Comparison of ENCODE assay signal across 14 cellular contexts in the genomic region with DNA sequence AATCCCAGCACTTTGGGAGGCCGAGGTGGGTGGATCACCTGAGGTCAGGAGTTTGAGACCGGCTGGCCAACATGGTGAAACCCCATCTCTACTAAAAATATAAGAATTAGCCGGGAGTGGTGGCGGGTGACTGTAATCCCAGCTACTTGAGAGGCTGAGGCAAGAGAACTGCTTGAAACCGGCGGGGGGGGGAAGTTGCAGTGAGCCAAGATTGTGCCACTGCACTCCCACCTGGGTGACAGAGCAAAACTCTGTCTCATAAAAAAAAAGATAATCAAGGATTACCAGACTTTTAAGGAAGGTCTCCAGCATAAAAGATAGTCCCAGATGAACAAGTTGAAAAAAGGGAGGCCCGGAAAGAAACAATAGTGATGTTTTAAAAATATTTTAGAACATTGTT. TPM values are rescaled to one million over a fixed set of nuclear protein-coding genes. Genes with fewer than 3 reads are reported as not detected.
"Had no signal": no experiment of that assay in that cellular context is flagged by ENCODE, and none has a peak within 500 bp of the region (broad histone marks: within the 10 kb centered on the region; RNA-seq: fewer than 3 reads in every experiment).

No MANE protein-coding gene starts in this region.

RNA-seq across cellular contexts. Expression of a gene that starts 48.4 kb away (rescaled TPM):
- total RNA-seq: activated CD4-positive, alpha-beta memory T cell treated with anti-CD3 and anti-CD28 coated beads, Interleukin-2, amount 10 ng/mL, durations not matched to agents 7 days and 5 days; activated CD4-positive, alpha-beta T cell treated with anti-CD3 and anti-CD28 coated beads for 36 hours; activated CD4-positive, alpha-beta T cell treated with anti-CD3 and anti-CD28 coated beads, Interleukin-2, amount 10 ng/mL, durations not matched to agents 7 days and 5 days; activated CD8-positive, alpha-beta memory T cell treated with anti-CD3 and anti-CD28 coated beads, Interleukin-2, amount 10 ng/mL, durations not matched to agents 7 days and 5 days; activated CD8-positive, alpha-beta T cell treated with anti-CD3 and anti-CD28 coated beads, Interleukin-2, amount 10 ng/mL, durations not matched to agents 7 days and 5 days; activated naive CD8-positive, alpha-beta T cell treated with anti-CD3 and anti-CD28 coated beads, Interleukin-2, amount 10 ng/mL, durations not matched to agents 7 days and 5 days; activated T-helper 2 cell treated with anti-CD3 and anti-CD28 coated beads, Interferon-gamma antibody, Interleukin-2, Interleukin-4, amounts not matched to agents 10 μg/mL and 5 μg/mL and 100 μg/mL, durations not matched to agents 14 hours and 24 hours and 36 hours; ascending aorta; bronchial epithelial cell; cardiac muscle cell; cerebellum; T-helper 2 cell treated with Interferon-gamma antibody and Interleukin-4, amounts not matched to agents 100 ng/mL and 5 ng/mL, for 36 hours; WTC11 had no signal
- polyA plus RNA-seq: adipose tissue, cardiac muscle cell had no signal
